Comparison of ENCODE assay signal across 19 cellular contexts in genomic region chr1:68375919-68376318, GRCh38.
DNase-seq lines count a peak whose midpoint lies in the region; TF ChIP-seq lines count a peak whose summit lies in the region.
"Had no signal": no experiment of that assay in that cellular context is flagged by ENCODE, and none has a peak within 500 bp of the region (broad histone marks: within the 10 kb centered on the region; RNA-seq: fewer than 3 reads in every experiment).

No MANE protein-coding gene starts in this region.

- peak overlapping the region; percentile 3 for H3K4me2 ChIP-seq in osteoblast (ENCODE audit: insufficient read depth, low read length)

- DNase-seq in COLO829 (ENCODE audit: low spot score) (peak; percentile 10), NCI-H446 (lab: John Stamatoyannopoulos, UW) (peak; percentile 72 to 80), fibroblast of gingiva (ENCODE audit: low read depth) (peak; percentile 77), osteoblast (ENCODE audit: insufficient read length, low spot score, missing footprints) (peak; percentile 79), GM10248 (ENCODE audit: extremely low spot score) (no peak), NCI-H146 (lab: John Stamatoyannopoulos, UW) (no peak), GM10266 (ENCODE audit: extremely low spot score) (no peak), hepatic stellate cell (ENCODE audit: low spot score) (no peak)
- DNase-seq: activated naive CD8-positive, alpha-beta T cell treated with anti-CD3 and anti-CD28 coated beads for 36 hours; BE2C; Calu3; glutamatergic neuron; left ventricle myocardium inferior; NCI-H2107; T1000; thyroid gland had no signal

- no peak overlapping the region for H3K4me3 ChIP-seq in osteoblast (ENCODE audit: insufficient read depth, low read length)
- H3K4me3 ChIP-seq: breast epithelium, GM12878, left ventricle myocardium inferior, right atrium auricular region, thyroid gland had no signal

- H2AFZ ChIP-seq in osteoblast (ENCODE audit: low read length): no peak overlapping the region

- CTCF ChIA-PET in GM10248 (lab: Yijun Ruan, JAX): interaction anchor here (1.1 to 1.6 kb wide), 2 partner anchors 12 to 14 kb away, joined by 4 to 5 read pairs; no protein-coding TSS in a partner anchor

- no peaks in the 10 kb centered on the region for H3K79me2 ChIP-seq in osteoblast (ENCODE audit: insufficient read depth, low read length)

- no peaks in the 10 kb centered on the region for H3K27me3 ChIP-seq in osteoblast (ENCODE audit: insufficient read depth, low read length)
- H3K27me3 ChIP-seq: BE2C, breast epithelium, right atrium auricular region, thyroid gland had no signal

- H3K4me1 ChIP-seq in osteoblast (ENCODE audit: insufficient read depth, low read length): peaks cover 24% of the 10 kb centered on the region
- H3K4me1 ChIP-seq: BE2C, breast epithelium, right atrium auricular region, thyroid gland had no signal

- POLR2A ChIA-PET in GM10248 (lab: Yijun Ruan, JAX): no interaction called here

- no peaks in the 10 kb centered on the region for H3K9me3 ChIP-seq in osteoblast (ENCODE audit: low read depth, low read length)
- H3K9me3 ChIP-seq: BE2C, breast epithelium, left ventricle myocardium inferior, right atrium auricular region, thyroid gland had no signal

- H3K27ac ChIP-seq in osteoblast (ENCODE audit: low read depth, low read length): no peak overlapping the region
- H3K27ac ChIP-seq: breast epithelium, left ventricle myocardium inferior, right atrium auricular region, thyroid gland had no signal

- H3K36me3 ChIP-seq in osteoblast (ENCODE audit: insufficient read depth, low read length): no peaks in the 10 kb centered on the region
- H3K36me3 ChIP-seq: BE2C, breast epithelium, left ventricle myocardium inferior, right atrium auricular region, thyroid gland had no signal

- H4K20me1 ChIP-seq in osteoblast (ENCODE audit: insufficient read depth, low read length): no peaks in the 10 kb centered on the region

- TF ChIP-seq CTCF in osteoblast (IDR thresholded peaks at IDR 0.05; ENCODE audit: extremely low read depth, low read depth, low read length): no peak
- no peak for TF ChIP-seq CTCF in GM10248 (IDR thresholded peaks at IDR 0.05; ENCODE audit: control extremely low read depth, extremely low read depth, low read depth, missing control alignments)
- no peak for TF ChIP-seq CTCF in GM10266 (IDR thresholded peaks at IDR 0.05; ENCODE audit: control insufficient read depth, insufficient read depth, low read depth, missing control alignments)

Comparison
In these comparisons a context has a peak if more than half of its experiments do, and no peak if none do; other contexts are left out.
1. DNase-seq: peak in COLO829 (single experiment), NCI-H446 (2 of 2), fibroblast of gingiva (single experiment) and osteoblast (single experiment); none in GM10248 (single experiment), NCI-H146 (single experiment), GM10266 (single experiment) and hepatic stellate cell (single experiment).